22 cellular contexts compared by ENCODE assay signal in the genomic region with DNA sequence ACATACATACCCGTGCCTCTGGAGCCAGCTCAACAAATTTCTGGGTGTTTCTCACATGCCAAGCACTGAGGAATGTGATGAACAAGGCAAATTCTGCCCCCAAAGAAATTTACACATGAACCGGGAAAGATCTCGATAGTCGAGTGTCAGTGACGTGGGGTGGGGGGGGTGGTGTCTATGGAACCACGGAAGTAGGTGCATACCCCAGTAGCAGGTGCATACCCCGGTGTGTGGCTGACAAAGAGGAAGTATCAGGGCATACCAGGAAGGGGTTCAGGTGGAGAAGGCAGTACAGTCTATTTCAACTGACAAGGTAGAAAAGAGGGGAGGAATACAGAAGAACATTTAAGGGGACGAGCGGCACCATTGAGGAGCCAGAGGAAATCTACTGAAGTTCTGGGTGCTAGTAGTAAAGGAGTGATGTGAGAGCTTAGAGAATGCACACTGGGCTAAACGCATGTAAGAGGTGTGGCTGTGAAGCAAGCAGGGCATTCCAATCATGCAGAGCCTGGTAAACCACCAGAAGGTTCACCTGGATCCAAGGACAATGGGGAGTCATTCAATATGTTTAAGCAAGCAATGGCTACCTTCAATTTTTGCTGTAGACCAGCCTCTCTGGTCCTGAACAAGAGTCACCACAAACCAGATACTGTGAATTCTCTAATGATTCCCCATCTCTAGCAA. TPM values are rescaled to one million over a fixed set of nuclear protein-coding genes. Genes with fewer than 3 reads are reported as not detected.
DNase-seq lines count a peak whose midpoint lies in the region; ATAC-seq, FAIRE-seq and TF ChIP-seq lines count a peak whose summit lies in the region.
"Had no signal": no experiment of that assay in that cellular context is flagged by ENCODE, and none has a peak within 500 bp of the region (broad histone marks: within the 10 kb centered on the region; RNA-seq: fewer than 3 reads in every experiment).

No MANE protein-coding gene starts in this region.

- no TSS peak for BruUV-seq in Caco-2 (replicated peaks; lab: Mats Ljungman, UMichigan)

- intact Hi-C loops in activated CD4-positive, alpha-beta T cell treated with anti-CD3 and anti-CD28 coated beads, Interleukin-2, amount 10 ng/mL, durations not matched to agents 24 days and 14 days (cut with micrococcal nuclease) = loop anchor here (10.0 kb wide), 1 partner anchor 335 kb away; no protein-coding TSS in a partner anchor
- intact Hi-C loops in Caco-2 (cut with micrococcal nuclease; ENCODE audit: unreplicated experiment) = no loop called here

- DNase-seq in activated CD4-positive, alpha-beta T cell treated with anti-CD3 and anti-CD28 coated beads, Interleukin-2, amount 10 ng/mL, durations not matched to agents 24 days and 14 days = no peak
- no peak for DNase-seq in activated CD4-positive, alpha-beta T cell treated with anti-CD3 and anti-CD28 coated beads for 48 hours
- DNase-seq in WTC11 (ENCODE audit: low spot score) (no peak), keratinocyte (ENCODE audit: low read depth, low spot score) (no peak), Caco-2 (no peak), RPMI8226 (no peak)
- DNase-seq in stimulated activated effector memory CD8-positive, alpha-beta T cell treated with anti-CD3 and anti-CD28 coated beads, Interleukin-12 subunit alpha, Interleukin-12 subunit beta, amount 100 ng/mL, for 72 hours (ENCODE audit: low spot score in 2 of 2) = no peak
- DNase-seq in activated CD8-positive, alpha-beta memory T cell treated with anti-CD3 and anti-CD28 coated beads, Interleukin-2, amount 10 ng/mL, durations not matched to agents 7 days and 5 days = no peak
- DNase-seq: 8988T; activated CD4-positive, alpha-beta memory T cell treated with anti-CD3 and anti-CD28 coated beads for 36 hours; activated effector memory CD4-positive, alpha-beta T cell treated with anti-CD3 and anti-CD28 coated beads, Interleukin-2, amount 50 U/mL, for 16 hours; CD4-positive, alpha-beta memory T cell; effector memory CD8-positive, alpha-beta T cell; KBM-7; mesenchymal stem cell; NCI-H1417; NCI-H345; nucleus accumbens had no signal

- H3K4me1 ChIP-seq in keratinocyte (ENCODE audit: control insufficient read depth, extremely low read depth, insufficient read depth, low read length) (peaks cover 66% of the 10 kb centered on the region), Caco-2 (peaks cover 64% of the 10 kb centered on the region)

- no peaks in the 10 kb centered on the region for H3K9me3 ChIP-seq in keratinocyte (ENCODE audit: control insufficient read depth, low read depth, low read length)
- H3K9me3 ChIP-seq in Caco-2 = no peaks in the 10 kb centered on the region
- H3K9me3 ChIP-seq: SJSA1 had no signal

- H3K36me3 ChIP-seq in keratinocyte (ENCODE audit: control insufficient read depth in 2 of 2, extremely low read depth in 1 of 2, insufficient read depth in 2 of 2, low read length in 2 of 2) (peaks cover 0 to 2% of the 10 kb centered on the region in 2 experiments), Caco-2 (ENCODE audit: control insufficient read depth, insufficient read depth, low read length) (no peaks in the 10 kb centered on the region)

- ATAC-seq in WTC11 = peak; percentile 18; the same call in 1 of the 2 replicates
- ATAC-seq in stimulated activated effector memory CD8-positive, alpha-beta T cell treated with anti-CD3 and anti-CD28 coated beads, Interleukin-12 subunit alpha, Interleukin-12 subunit beta, amount 100 ng/mL, for 72 hours = no peak
- ATAC-seq in activated CD8-positive, alpha-beta memory T cell treated with anti-CD3 and anti-CD28 coated beads, Interleukin-2, amount 10 ng/mL, durations not matched to agents 7 days and 5 days = no peak
- ATAC-seq: effector memory CD8-positive, alpha-beta T cell had no signal

- POLR2A ChIA-PET in WTC11 (lab: Charles Lee) (interaction anchor here (0.6 kb wide), 1 partner anchor 8 kb away, joined by 3 read pairs; no protein-coding TSS in a partner anchor), Caco-2 (lab: Charles Lee) (no interaction called here)

- peak overlapping the region; percentile 44 for H3K4me2 ChIP-seq in keratinocyte (ENCODE audit: control insufficient read depth, extremely low read depth, insufficient read depth, low read depth, low read length)

- TF ChIP-seq CTCF in WTC11 (IDR thresholded peaks at IDR 0.05) = no peak
- TF ChIP-seq CTCF in keratinocyte (optimal IDR thresholded peaks at IDR 0.05 in 1 of 3, IDR thresholded peaks at IDR 0.05 in 1 of 3, conservative IDR thresholded peaks at IDR 0.05 in 1 of 3; ENCODE audit: extremely low read depth in 1 of 3, insufficient read depth in 2 of 3, low read length in 3 of 3) = no peak
- no peak for TF ChIP-seq CTCF in Caco-2 (IDR thresholded peaks at IDR 0.05; ENCODE audit: insufficient read depth in 1 of 2, low read depth in 1 of 2, low read length in 1 of 2, severe bottlenecking in 1 of 2, unreplicated experiment in 1 of 2)

- CTCF ChIA-PET in WTC11 (lab: Charles Lee) = interaction anchor here (0.7 kb wide), 1 partner anchor 52 kb away, joined by 5 read pairs; no protein-coding TSS in a partner anchor
- CTCF ChIA-PET in Caco-2 (lab: Charles Lee) = interaction anchor here (0.7 kb wide), 1 partner anchor 154 kb away, joined by 3 read pairs; no protein-coding TSS in a partner anchor
- CTCF ChIA-PET in activated CD8-positive, alpha-beta memory T cell treated with anti-CD3 and anti-CD28 coated beads, Interleukin-2, amount 10 ng/mL, durations not matched to agents 7 days and 5 days (lab: Charles Lee) = no interaction called here

- H3K4me3 Mint-ChIP-seq in activated CD4-positive, alpha-beta T cell treated with anti-CD3 and anti-CD28 coated beads, Interleukin-2, amount 10 ng/mL, durations not matched to agents 24 days and 14 days = no peak overlapping the region
- H3K4me3 Mint-ChIP-seq in WTC11 (no peak overlapping the region), Caco-2 (ENCODE audit: unreplicated experiment) (no peak overlapping the region)
- H3K4me3 Mint-ChIP-seq in stimulated activated effector memory CD8-positive, alpha-beta T cell treated with anti-CD3 and anti-CD28 coated beads, Interleukin-12 subunit alpha, Interleukin-12 subunit beta, amount 100 ng/mL, for 72 hours = no peak overlapping the region
- no peak overlapping the region for H3K4me3 Mint-ChIP-seq in activated CD8-positive, alpha-beta memory T cell treated with anti-CD3 and anti-CD28 coated beads, Interleukin-2, amount 10 ng/mL, durations not matched to agents 7 days and 5 days
- H3K4me3 Mint-ChIP-seq: activated CD4-positive, alpha-beta memory T cell treated with anti-CD3 and anti-CD28 coated beads for 36 hours; effector memory CD8-positive, alpha-beta T cell had no signal

- peaks cover 41% of the 10 kb centered on the region for H3K36me3 Mint-ChIP-seq in activated CD4-positive, alpha-beta T cell treated with anti-CD3 and anti-CD28 coated beads, Interleukin-2, amount 10 ng/mL, durations not matched to agents 24 days and 14 days (ENCODE audit: low read depth)
- H3K36me3 Mint-ChIP-seq in WTC11 (no peaks in the 10 kb centered on the region), Caco-2 (ENCODE audit: insufficient read depth, unreplicated experiment) (peaks cover 3% of the 10 kb centered on the region)
- peaks cover 79% of the 10 kb centered on the region for H3K36me3 Mint-ChIP-seq in stimulated activated effector memory CD8-positive, alpha-beta T cell treated with anti-CD3 and anti-CD28 coated beads, Interleukin-12 subunit alpha, Interleukin-12 subunit beta, amount 100 ng/mL, for 72 hours
- H3K36me3 Mint-ChIP-seq in activated CD8-positive, alpha-beta memory T cell treated with anti-CD3 and anti-CD28 coated beads, Interleukin-2, amount 10 ng/mL, durations not matched to agents 7 days and 5 days = peaks cover 16% of the 10 kb centered on the region

- peaks cover 17% of the 10 kb centered on the region for H4K20me1 ChIP-seq in keratinocyte (ENCODE audit: control insufficient read depth, extremely low read depth, insufficient read depth, low read length)

- H3K27me3 ChIP-seq in keratinocyte (ENCODE audit: control insufficient read depth, extremely low read depth, insufficient read depth, low read length) = no peaks in the 10 kb centered on the region
- no peaks in the 10 kb centered on the region for H3K27me3 ChIP-seq in Caco-2 (replicated peaks; ENCODE audit: control insufficient read depth, insufficient read depth, low read length)
- H3K27me3 ChIP-seq: SJSA1 had no signal

- H3K79me2 ChIP-seq in keratinocyte (ENCODE audit: control insufficient read depth, insufficient read depth, low read length) = peaks cover 97% of the 10 kb centered on the region

- H3K9ac ChIP-seq in keratinocyte (ENCODE audit: control insufficient read depth, extremely low read depth, insufficient read depth, low read length) = no peak overlapping the region

- H3K9me1 ChIP-seq in keratinocyte (ENCODE audit: control insufficient read depth, extremely low read depth, insufficient read depth, low read length) = peaks cover 6% of the 10 kb centered on the region

- H3K9me3 Mint-ChIP-seq in activated CD4-positive, alpha-beta T cell treated with anti-CD3 and anti-CD28 coated beads, Interleukin-2, amount 10 ng/mL, durations not matched to agents 24 days and 14 days = no peaks in the 10 kb centered on the region
- H3K9me3 Mint-ChIP-seq in WTC11 = no peaks in the 10 kb centered on the region
- H3K9me3 Mint-ChIP-seq in stimulated activated effector memory CD8-positive, alpha-beta T cell treated with anti-CD3 and anti-CD28 coated beads, Interleukin-12 subunit alpha, Interleukin-12 subunit beta, amount 100 ng/mL, for 72 hours = no peaks in the 10 kb centered on the region
- no peaks in the 10 kb centered on the region for H3K9me3 Mint-ChIP-seq in Caco-2 (ENCODE audit: unreplicated experiment)
- H3K9me3 Mint-ChIP-seq in activated CD8-positive, alpha-beta memory T cell treated with anti-CD3 and anti-CD28 coated beads, Interleukin-2, amount 10 ng/mL, durations not matched to agents 7 days and 5 days (ENCODE audit: low read depth) = no peaks in the 10 kb centered on the region
- H3K9me3 Mint-ChIP-seq: activated CD4-positive, alpha-beta memory T cell treated with anti-CD3 and anti-CD28 coated beads for 36 hours; CD4-positive, alpha-beta memory T cell; effector memory CD8-positive, alpha-beta T cell had no signal

- H3K4me3 ChIP-seq in keratinocyte (ENCODE audit: control insufficient read depth in 2 of 3, extremely low read depth in 1 of 3, insufficient read depth in 2 of 3, low read depth in 1 of 3, low read length in 3 of 3) (no peak overlapping the region), Caco-2 (ENCODE audit: low read depth, low read length) (no peak overlapping the region)
- H3K4me3 ChIP-seq: SJSA1 had no signal

- no peak for FAIRE-seq in keratinocyte (lab: Jason Lieb, UNC)
- FAIRE-seq: bronchial epithelial cell, frontal cortex, GM12892 had no signal

- H3K27ac Mint-ChIP-seq in activated CD4-positive, alpha-beta T cell treated with anti-CD3 and anti-CD28 coated beads, Interleukin-2, amount 10 ng/mL, durations not matched to agents 24 days and 14 days = peak overlapping the region; percentile 31
- H3K27ac Mint-ChIP-seq in WTC11 (peak overlapping the region; percentile 46), Caco-2 (ENCODE audit: unreplicated experiment) (no peak overlapping the region)
- peak overlapping the region; percentile 74 for H3K27ac Mint-ChIP-seq in stimulated activated effector memory CD8-positive, alpha-beta T cell treated with anti-CD3 and anti-CD28 coated beads, Interleukin-12 subunit alpha, Interleukin-12 subunit beta, amount 100 ng/mL, for 72 hours
- H3K27ac Mint-ChIP-seq in activated CD8-positive, alpha-beta memory T cell treated with anti-CD3 and anti-CD28 coated beads, Interleukin-2, amount 10 ng/mL, durations not matched to agents 7 days and 5 days = no peak overlapping the region
- H3K27ac Mint-ChIP-seq: activated CD4-positive, alpha-beta memory T cell treated with anti-CD3 and anti-CD28 coated beads for 36 hours had no signal

- dilution Hi-C loops in keratinocyte (cut with MboI; ENCODE audit: extremely low pct_ligation_motif_present, low sequenced_read_pairs) = no loop called here

- peaks cover 59% of the 10 kb centered on the region for H3K4me1 Mint-ChIP-seq in activated CD4-positive, alpha-beta T cell treated with anti-CD3 and anti-CD28 coated beads, Interleukin-2, amount 10 ng/mL, durations not matched to agents 24 days and 14 days
- peaks cover 83% of the 10 kb centered on the region for H3K4me1 Mint-ChIP-seq in WTC11
- H3K4me1 Mint-ChIP-seq in stimulated activated effector memory CD8-positive, alpha-beta T cell treated with anti-CD3 and anti-CD28 coated beads, Interleukin-12 subunit alpha, Interleukin-12 subunit beta, amount 100 ng/mL, for 72 hours = peaks cover 84% of the 10 kb centered on the region
- H3K4me1 Mint-ChIP-seq in Caco-2 (ENCODE audit: low read depth, unreplicated experiment) = peaks cover 75% of the 10 kb centered on the region
- H3K4me1 Mint-ChIP-seq in activated CD8-positive, alpha-beta memory T cell treated with anti-CD3 and anti-CD28 coated beads, Interleukin-2, amount 10 ng/mL, durations not matched to agents 7 days and 5 days = peaks cover 44% of the 10 kb centered on the region

- H3K27me3 Mint-ChIP-seq in activated CD4-positive, alpha-beta T cell treated with anti-CD3 and anti-CD28 coated beads, Interleukin-2, amount 10 ng/mL, durations not matched to agents 24 days and 14 days = no peaks in the 10 kb centered on the region
- H3K27me3 Mint-ChIP-seq in WTC11 (ENCODE audit: low read depth) = no peaks in the 10 kb centered on the region
- H3K27me3 Mint-ChIP-seq in Caco-2 (ENCODE audit: insufficient read depth, unreplicated experiment) = no peaks in the 10 kb centered on the region
- no peaks in the 10 kb centered on the region for H3K27me3 Mint-ChIP-seq in activated CD8-positive, alpha-beta memory T cell treated with anti-CD3 and anti-CD28 coated beads, Interleukin-2, amount 10 ng/mL, durations not matched to agents 7 days and 5 days
- H3K27me3 Mint-ChIP-seq: activated CD4-positive, alpha-beta memory T cell treated with anti-CD3 and anti-CD28 coated beads for 36 hours; CD4-positive, alpha-beta memory T cell; effector memory CD8-positive, alpha-beta T cell had no signal

- peak overlapping the region; percentile 32 for H3K27ac ChIP-seq in keratinocyte (ENCODE audit: control insufficient read depth, insufficient read depth, low read length)
- H3K27ac ChIP-seq: SJSA1 had no signal

- no peak overlapping the region for H2AFZ ChIP-seq in keratinocyte (ENCODE audit: control insufficient read depth, low read length)

RNA-seq across cellular contexts. Expression of a gene that starts 6.2 kb away (rescaled TPM):
- 83.2 and 85.1 TPM in 2 replicates for total RNA-seq in activated CD4-positive, alpha-beta T cell treated with anti-CD3 and anti-CD28 coated beads, Interleukin-2, amount 10 ng/mL, durations not matched to agents 24 days and 14 days
- total RNA-seq in WTC11 (2021) (48.4 to 55.2 TPM (median 49.8 TPM) in 3 replicates), Caco-2 (2022) (113 and 116 TPM in 2 replicates)
- polyA plus RNA-seq in keratinocyte = 33.1 to 46.5 TPM (median 34.8 TPM) in 3 replicates
- 16.9 TPM for polyA plus RNA-seq in keratinocyte (2011; ENCODE audit: low read depth)
- polyA plus RNA-seq in keratinocyte (2011; cell fraction: cytosol; rRNA removed) = 35.8 and 62.9 TPM in 2 replicates
- polyA plus RNA-seq in keratinocyte (2011; cell fraction: nucleus; rRNA removed) = 28.2 and 30.2 TPM in 2 replicates
- 28.0 and 31.4 TPM in 2 replicates for polyA plus RNA-seq in keratinocyte (2012; ENCODE audit: low replicate concordance)
- 25.4 to 88.4 TPM (median 64.0 TPM) in 3 replicates for polyA minus RNA-seq in keratinocyte
- polyA minus RNA-seq in keratinocyte (2011; cell fraction: cytosol; rRNA and poly(A)+ RNA removed) = 70.2 TPM
- polyA minus RNA-seq in keratinocyte (2011; cell fraction: nucleus; rRNA and poly(A)+ RNA removed) = 33.1 and 66.2 TPM in 2 replicates
- 10 to 100 TPM; 16.8 to 34.4 TPM for total RNA-seq in activated CD8-positive, alpha-beta memory T cell treated with anti-CD3 and anti-CD28 coated beads, Interleukin-2, amount 10 ng/mL, durations not matched to agents 7 days and 5 days

Comparison
In these comparisons a context has a peak if more than half of its experiments do, and no peak if none do; other contexts are left out.
1. H3K27ac Mint-ChIP-seq: peak in activated CD4-positive, alpha-beta T cell treated with anti-CD3 and anti-CD28 coated beads, Interleukin-2, amount 10 ng/mL, durations not matched to agents 24 days and 14 days (single experiment), WTC11 (single experiment) and stimulated activated effector memory CD8-positive, alpha-beta T cell treated with anti-CD3 and anti-CD28 coated beads, Interleukin-12 subunit alpha, Interleukin-12 subunit beta, amount 100 ng/mL, for 72 hours (single experiment); none in Caco-2 (single experiment) and activated CD8-positive, alpha-beta memory T cell treated with anti-CD3 and anti-CD28 coated beads, Interleukin-2, amount 10 ng/mL, durations not matched to agents 7 days and 5 days (single experiment).